17 cellular contexts compared by ENCODE assay signal in the genomic region with DNA sequence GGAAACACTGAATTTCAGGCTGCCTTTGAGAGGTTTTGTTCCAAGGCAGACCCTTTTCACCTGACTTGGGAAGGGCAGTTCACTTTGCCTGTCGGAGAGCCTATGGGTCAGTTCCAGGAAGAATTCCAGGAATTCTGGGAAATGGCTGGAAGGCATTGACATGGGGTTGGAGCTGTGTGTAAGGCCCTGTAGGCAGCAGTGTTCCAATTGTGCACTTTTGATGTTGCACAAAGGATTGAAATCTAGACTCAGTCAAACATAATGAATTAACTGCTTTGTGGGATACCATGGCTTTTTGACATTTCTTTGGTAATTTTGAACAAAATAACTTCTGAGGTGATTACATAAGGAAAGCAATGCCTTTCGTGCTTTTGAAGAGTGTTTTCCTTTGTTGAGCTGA.
DNase-seq lines count a peak whose midpoint lies in the region; ATAC-seq and TF ChIP-seq lines count a peak whose summit lies in the region.
"Had no signal": no experiment of that assay in that cellular context is flagged by ENCODE, and none has a peak within 500 bp of the region (broad histone marks: within the 10 kb centered on the region; RNA-seq: fewer than 3 reads in every experiment).

No MANE protein-coding gene starts in this region.

- no peak overlapping the region for H3K23ac ChIP-seq in mesendoderm (ENCODE audit: low read length)

- peak; percentile 59 to 73 for DNase-seq in SJSA1 (ENCODE audit: low read depth in 1 of 2, low spot score in 2 of 2)
- DNase-seq in endodermal cell: no peak
- DNase-seq in mesendoderm: peak; percentile 66
- no peak for DNase-seq in GF-D8 (lab: John Stamatoyannopoulos, UW)
- DNase-seq in activated CD8-positive, alpha-beta memory T cell treated with anti-CD3 and anti-CD28 coated beads, Interleukin-2, amount 10 ng/mL, durations not matched to agents 7 days and 5 days: no peak
- DNase-seq in NCI-H69 (lab: John Stamatoyannopoulos, UW): no peak
- DNase-seq: ACHN, AML-193, NCI-H1417, NCI-H2029 treated with DMSO at 0.1 percent for 48 hours, NCI-H748 treated with DMSO at 0.1 percent for 48 hours, OCI-M1, SHP77 had no signal

- H3K4me2 ChIP-seq in mesendoderm (ENCODE audit: low read length): no peak overlapping the region
- H3K4me2 ChIP-seq: KMS-11 had no signal

- H3K27me3 Mint-ChIP-seq in endodermal cell (ENCODE audit: insufficient read depth): no peaks in the 10 kb centered on the region
- no peaks in the 10 kb centered on the region for H3K27me3 Mint-ChIP-seq in activated CD8-positive, alpha-beta memory T cell treated with anti-CD3 and anti-CD28 coated beads, Interleukin-2, amount 10 ng/mL, durations not matched to agents 7 days and 5 days

- no peak overlapping the region for H3K4me3 Mint-ChIP-seq in endodermal cell
- H3K4me3 Mint-ChIP-seq in activated CD8-positive, alpha-beta memory T cell treated with anti-CD3 and anti-CD28 coated beads, Interleukin-2, amount 10 ng/mL, durations not matched to agents 7 days and 5 days: no peak overlapping the region

- no peaks in the 10 kb centered on the region for H3K9me3 Mint-ChIP-seq in endodermal cell
- H3K9me3 Mint-ChIP-seq in activated CD8-positive, alpha-beta memory T cell treated with anti-CD3 and anti-CD28 coated beads, Interleukin-2, amount 10 ng/mL, durations not matched to agents 7 days and 5 days (ENCODE audit: low read depth): no peaks in the 10 kb centered on the region

- H4K5ac ChIP-seq in mesendoderm (ENCODE audit: low read length): no peak overlapping the region

- H4K8ac ChIP-seq in mesendoderm (ENCODE audit: low read depth, low read length): no peak overlapping the region

- H3K79me1 ChIP-seq in mesendoderm (ENCODE audit: low read length): no peaks in the 10 kb centered on the region

- H2BK5ac ChIP-seq in mesendoderm (ENCODE audit: low read length): no peak overlapping the region

- H3K4me1 ChIP-seq in HEK293 (ENCODE audit: control insufficient read depth, insufficient read depth, low read length) (no peaks in the 10 kb centered on the region), SJSA1 (replicated peaks) (peaks cover 20% of the 10 kb centered on the region), endodermal cell (ENCODE audit: control insufficient read depth, insufficient read depth, low read length) (no peaks in the 10 kb centered on the region), mesendoderm (ENCODE audit: control insufficient read depth, low read depth, low read length) (no peaks in the 10 kb centered on the region)

- H2BK15ac ChIP-seq in mesendoderm (replicated peaks; ENCODE audit: low read depth): no peak overlapping the region

- H3K27ac ChIP-seq in HEK293 (ENCODE audit: extremely low read depth, low read depth, low read length) (no peak overlapping the region), SJSA1 (peak overlapping the region; percentile 80), endodermal cell (ENCODE audit: low read depth, low read length) (peak overlapping the region; percentile 13), mesendoderm (ENCODE audit: low read depth, low read length) (no peak overlapping the region)
- H3K27ac ChIP-seq: C4-2B, KMS-11 had no signal

- H3K9me3 ChIP-seq in HEK293 (ENCODE audit: control insufficient read depth, insufficient read depth, low read depth, low read length) (no peaks in the 10 kb centered on the region), SJSA1 (replicated peaks) (no peaks in the 10 kb centered on the region), endodermal cell (ENCODE audit: control insufficient read depth, low read length) (no peaks in the 10 kb centered on the region)

- H2BK120ac ChIP-seq in mesendoderm (ENCODE audit: low read depth, low read length): no peak overlapping the region

- CTCF ChIA-PET in HEK293 (lab: Yijun Ruan, JAX): interaction anchor here (0.8 kb wide), 1 partner anchor 18 kb away, joined by 3 read pairs; no protein-coding TSS in a partner anchor
- CTCF ChIA-PET in activated CD8-positive, alpha-beta memory T cell treated with anti-CD3 and anti-CD28 coated beads, Interleukin-2, amount 10 ng/mL, durations not matched to agents 7 days and 5 days (lab: Charles Lee): no interaction called here

- H3K4me3 ChIP-seq in HEK293 (ENCODE audit: low read depth, low read length): no peak overlapping the region
- H3K4me3 ChIP-seq in SJSA1: no peak overlapping the region
- no peak overlapping the region for H3K4me3 ChIP-seq in endodermal cell (ENCODE audit: low read length)
- no peak overlapping the region for H3K4me3 ChIP-seq in mesendoderm (ENCODE audit: low read length)

- no peaks in the 10 kb centered on the region for H3K4me1 Mint-ChIP-seq in endodermal cell
- peaks cover 11% of the 10 kb centered on the region for H3K4me1 Mint-ChIP-seq in activated CD8-positive, alpha-beta memory T cell treated with anti-CD3 and anti-CD28 coated beads, Interleukin-2, amount 10 ng/mL, durations not matched to agents 7 days and 5 days

- no peak for TF ChIP-seq CTCF in HEK293 (tag by site-specific recombination; IDR thresholded peaks at IDR 0.05)
- TF ChIP-seq CTCF in endodermal cell (conservative IDR thresholded peaks at IDR 0.05): no peak

- no peaks in the 10 kb centered on the region for H3K36me3 ChIP-seq in HEK293 (ENCODE audit: control insufficient read depth in 2 of 2, insufficient read depth in 1 of 2, low read length in 2 of 2)
- H3K36me3 ChIP-seq in SJSA1: no peaks in the 10 kb centered on the region
- H3K36me3 ChIP-seq in endodermal cell (ENCODE audit: control insufficient read depth, insufficient read depth, low read length): no peaks in the 10 kb centered on the region
- H3K36me3 ChIP-seq in mesendoderm (ENCODE audit: control insufficient read depth, insufficient read depth, low read length): no peaks in the 10 kb centered on the region

- no peaks in the 10 kb centered on the region for H3K27me3 ChIP-seq in SJSA1 (replicated peaks)
- H3K27me3 ChIP-seq in endodermal cell (ENCODE audit: control insufficient read depth, insufficient read depth, low read length, poor library complexity, severe bottlenecking): no peaks in the 10 kb centered on the region
- no peaks in the 10 kb centered on the region for H3K27me3 ChIP-seq in mesendoderm (ENCODE audit: insufficient read depth, low read length, poor library complexity)

- H3K4ac ChIP-seq in mesendoderm (ENCODE audit: low read depth, low read length): no peak overlapping the region

- H3K18ac ChIP-seq in mesendoderm (ENCODE audit: low read length): no peak overlapping the region

- no peak for ATAC-seq in activated CD8-positive, alpha-beta memory T cell treated with anti-CD3 and anti-CD28 coated beads, Interleukin-2, amount 10 ng/mL, durations not matched to agents 7 days and 5 days
- ATAC-seq: SK-N-SH treated with all-trans-retinoic acid at 6 μM for 48 hours had no signal

- no peak overlapping the region for H3K56ac ChIP-seq in mesendoderm (ENCODE audit: low read length)

- no peak overlapping the region for H3K27ac Mint-ChIP-seq in endodermal cell
- H3K27ac Mint-ChIP-seq in activated CD8-positive, alpha-beta memory T cell treated with anti-CD3 and anti-CD28 coated beads, Interleukin-2, amount 10 ng/mL, durations not matched to agents 7 days and 5 days: no peak overlapping the region

- no peaks in the 10 kb centered on the region for H3K79me2 ChIP-seq in mesendoderm (ENCODE audit: control insufficient read depth, insufficient read depth, low read length)

- no peaks in the 10 kb centered on the region for H3K36me3 Mint-ChIP-seq in endodermal cell (ENCODE audit: low read depth)
- peaks cover 3% of the 10 kb centered on the region for H3K36me3 Mint-ChIP-seq in activated CD8-positive, alpha-beta memory T cell treated with anti-CD3 and anti-CD28 coated beads, Interleukin-2, amount 10 ng/mL, durations not matched to agents 7 days and 5 days

- no peak overlapping the region for H2AK5ac ChIP-seq in mesendoderm (ENCODE audit: low read length)

- POLR2A ChIA-PET in HEK293 (lab: Yijun Ruan, JAX): no interaction called here

- whole genome bisulfite sequencing in endodermal cell (ENCODE audit: insufficient coverage in 1 of 2, insufficient read length in 1 of 2), 2 experiments: 86 to 100% methylated on average over 1 to 2 of the region's 2 CpGs
- no CpG with 5 or more reads among the region's 2 CpGs for WGBS in mesendoderm (ENCODE audit: extremely low coverage, insufficient coverage, low lambda C conversion rate)

- no peak overlapping the region for H3K9ac ChIP-seq in endodermal cell (ENCODE audit: extremely low read depth, low read length, poor library complexity, severe bottlenecking)
- no peak overlapping the region for H3K9ac ChIP-seq in mesendoderm (ENCODE audit: low read length)
- H3K9ac ChIP-seq: KMS-11 had no signal

TF ChIP-seq in HEK293, 187 proteins besides CTCF, POLR2A, EP300 and RAD21:
- 0 out of 2 replicates have a peak, but pooled peaks have one; percentile 20 for TF ChIP-seq ZNF548 (tag by site-specific recombination; IDR thresholded peaks at IDR 0.05)
- no peak for TF ChIP-seq ZNF426 (tag by site-specific recombination; IDR thresholded peaks at IDR 0.05)
- no peak for TF ChIP-seq ZNF354C (tag by site-specific recombination; IDR thresholded peaks at IDR 0.05; ENCODE audit: borderline replicate concordance, low read depth)
- no peak for TF ChIP-seq SP3 (tag by site-specific recombination; IDR thresholded peaks at IDR 0.05)

Comparison
In these comparisons a context has a peak if more than half of its experiments do, and no peak if none do; other contexts are left out.
1. H3K27ac ChIP-seq: peak in SJSA1 (single experiment) and endodermal cell (single experiment); none in HEK293 (single experiment) and mesendoderm (single experiment).
2. DNase-seq: peak in SJSA1 (2 of 2) and mesendoderm (single experiment); none in endodermal cell (single experiment), GF-D8 (single experiment), activated CD8-positive, alpha-beta memory T cell treated with anti-CD3 and anti-CD28 coated beads, Interleukin-2, amount 10 ng/mL, durations not matched to agents 7 days and 5 days (single experiment) and NCI-H69 (single experiment).